1 cellular context compared by ENCODE assay signal in the genomic region with DNA sequence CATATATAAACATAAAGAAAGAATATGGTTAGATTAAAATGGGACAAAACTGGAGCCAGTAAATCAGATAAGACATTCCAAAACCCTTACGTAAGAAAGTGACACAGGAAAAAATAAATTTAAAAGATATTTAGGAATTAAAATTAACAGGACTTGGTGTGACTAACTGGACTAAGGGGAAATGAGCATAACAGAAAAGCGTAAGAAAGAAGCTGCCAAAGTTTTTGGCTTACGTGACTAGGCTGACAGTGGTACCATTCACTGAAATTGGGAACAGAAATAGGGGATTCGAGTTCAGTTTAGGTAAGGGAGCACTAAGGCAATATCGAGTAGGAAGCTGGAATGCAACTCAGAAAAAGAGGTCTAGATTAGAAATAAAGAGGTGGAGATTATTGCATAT.
TF ChIP-seq lines count a peak whose summit lies in the region.

No MANE protein-coding gene starts in this region.

TF ChIP-seq in K562, 482 proteins besides CTCF, POLR2A, EP300 and RAD21:
- TF ChIP-seq ADNP (tag; IDR thresholded peaks at IDR 0.05): 0 out of 2 replicates have a peak, but pooled peaks have one; percentile 30
- TF ChIP-seq ZNF316 (IDR thresholded peaks at IDR 0.05): no peak
- TF ChIP-seq, protein P1, sequence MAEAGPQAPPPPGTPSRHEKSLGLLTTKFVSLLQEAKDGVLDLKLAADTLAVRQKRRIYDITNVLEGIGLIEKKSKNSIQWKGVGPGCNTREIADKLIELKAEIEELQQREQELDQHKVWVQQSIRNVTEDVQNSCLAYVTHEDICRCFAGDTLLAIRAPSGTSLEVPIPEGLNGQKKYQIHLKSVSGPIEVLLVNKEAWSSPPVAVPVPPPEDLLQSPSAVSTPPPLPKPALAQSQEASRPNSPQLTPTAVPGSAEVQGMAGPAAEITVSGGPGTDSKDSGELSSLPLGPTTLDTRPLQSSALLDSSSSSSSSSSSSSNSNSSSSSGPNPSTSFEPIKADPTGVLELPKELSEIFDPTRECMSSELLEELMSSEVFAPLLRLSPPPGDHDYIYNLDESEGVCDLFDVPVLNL (CRISPR knock-in tag; IDR thresholded peaks at IDR 0.05; ENCODE audit: low read depth): no peak
- peak; percentile 22; the same call in 1 of the 2 replicates for TF ChIP-seq JUND (IDR thresholded peaks at IDR 0.05; ENCODE audit: borderline replicate concordance, low read depth, low read length)
- TF ChIP-seq JUND (tag; IDR thresholded peaks at IDR 0.05; ENCODE audit: borderline replicate concordance, low read depth, low read length): no peak
- no peak for TF ChIP-seq MTF1 (CRISPR knock-in tag; IDR thresholded peaks at IDR 0.05; ENCODE audit: borderline replicate concordance)
- TF ChIP-seq, protein P2, sequence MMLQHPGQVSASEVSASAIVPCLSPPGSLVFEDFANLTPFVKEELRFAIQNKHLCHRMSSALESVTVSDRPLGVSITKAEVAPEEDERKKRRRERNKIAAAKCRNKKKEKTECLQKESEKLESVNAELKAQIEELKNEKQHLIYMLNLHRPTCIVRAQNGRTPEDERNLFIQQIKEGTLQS (IDR thresholded peaks at IDR 0.05): peak; percentile 43; the same call in 1 of the 2 replicates
- TF ChIP-seq, protein P2 (CRISPR knock-in tag; conservative IDR thresholded peaks at IDR 0.05): no peak
- TF ChIP-seq NR2C1 (IDR thresholded peaks at IDR 0.05): no peak
- TF ChIP-seq NR2C1 (tag; IDR thresholded peaks at IDR 0.05): no peak
- TF ChIP-seq EHMT2 (IDR thresholded peaks at IDR 0.05): no peak
- TF ChIP-seq ARID1B (IDR thresholded peaks at IDR 0.05): 0 out of 2 replicates have a peak, but pooled peaks have one; percentile 18
